ENCODE assay signal across 2 cellular contexts in the genomic region with DNA sequence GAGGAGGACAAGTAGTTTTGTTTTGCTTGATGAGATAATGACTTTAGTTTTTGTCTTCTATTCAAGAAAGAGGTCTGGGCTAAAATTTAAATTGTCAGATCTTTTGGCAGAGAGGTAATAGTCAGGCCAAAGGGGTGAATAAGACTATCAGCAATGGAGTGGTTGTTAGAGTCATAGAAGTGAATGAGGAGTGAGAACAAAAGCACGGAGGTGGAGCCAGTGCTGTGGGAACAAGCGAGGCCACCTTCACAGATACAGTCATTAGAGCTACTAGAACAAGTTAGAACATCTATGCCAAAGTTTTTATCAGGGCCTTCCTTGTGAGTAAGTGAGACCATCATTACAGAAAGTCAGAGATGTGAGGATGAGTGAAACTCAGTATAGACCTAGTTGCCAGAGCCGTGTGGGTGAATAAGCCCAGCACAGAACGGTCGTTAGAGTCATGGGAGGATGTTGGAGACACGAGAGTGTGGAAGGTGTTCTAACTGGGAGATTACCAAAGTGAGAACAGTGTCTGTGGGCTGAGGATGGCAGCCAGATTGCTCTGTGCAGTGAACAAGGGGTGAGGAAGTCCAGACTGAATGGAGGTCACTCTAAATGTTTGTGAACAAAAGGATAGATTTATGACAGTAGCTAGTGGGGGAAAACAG.
A peak's percentile ranks its signal among the peaks of the same experiment; 100 is the strongest.
TF ChIP-seq lines count a peak whose summit lies in the region.

No MANE protein-coding gene starts in this region.

TF ChIP-seq in HepG2, 621 proteins besides CTCF, POLR2A, EP300 and RAD21:
- TF ChIP-seq, protein P1, sequence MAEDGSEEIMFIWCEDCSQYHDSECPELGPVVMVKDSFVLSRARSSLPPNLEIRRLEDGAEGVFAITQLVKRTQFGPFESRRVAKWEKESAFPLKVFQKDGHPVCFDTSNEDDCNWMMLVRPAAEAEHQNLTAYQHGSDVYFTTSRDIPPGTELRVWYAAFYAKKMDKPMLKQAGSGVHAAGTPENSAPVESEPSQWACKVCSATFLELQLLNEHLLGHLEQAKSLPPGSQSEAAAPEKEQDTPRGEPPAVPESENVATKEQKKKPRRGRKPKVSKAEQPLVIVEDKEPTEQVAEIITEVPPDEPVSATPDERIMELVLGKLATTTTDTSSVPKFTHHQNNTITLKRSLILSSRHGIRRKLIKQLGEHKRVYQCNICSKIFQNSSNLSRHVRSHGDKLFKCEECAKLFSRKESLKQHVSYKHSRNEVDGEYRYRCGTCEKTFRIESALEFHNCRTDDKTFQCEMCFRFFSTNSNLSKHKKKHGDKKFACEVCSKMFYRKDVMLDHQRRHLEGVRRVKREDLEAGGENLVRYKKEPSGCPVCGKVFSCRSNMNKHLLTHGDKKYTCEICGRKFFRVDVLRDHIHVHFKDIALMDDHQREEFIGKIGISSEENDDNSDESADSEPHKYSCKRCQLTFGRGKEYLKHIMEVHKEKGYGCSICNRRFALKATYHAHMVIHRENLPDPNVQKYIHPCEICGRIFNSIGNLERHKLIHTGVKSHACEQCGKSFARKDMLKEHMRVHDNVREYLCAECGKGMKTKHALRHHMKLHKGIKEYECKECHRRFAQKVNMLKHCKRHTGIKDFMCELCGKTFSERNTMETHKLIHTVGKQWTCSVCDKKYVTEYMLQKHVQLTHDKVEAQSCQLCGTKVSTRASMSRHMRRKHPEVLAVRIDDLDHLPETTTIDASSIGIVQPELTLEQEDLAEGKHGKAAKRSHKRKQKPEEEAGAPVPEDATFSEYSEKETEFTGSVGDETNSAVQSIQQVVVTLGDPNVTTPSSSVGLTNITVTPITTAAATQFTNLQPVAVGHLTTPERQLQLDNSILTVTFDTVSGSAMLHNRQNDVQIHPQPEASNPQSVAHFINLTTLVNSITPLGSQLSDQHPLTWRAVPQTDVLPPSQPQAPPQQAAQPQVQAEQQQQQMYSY (CRISPR knock-in tag; IDR thresholded peaks at IDR 0.05) = peak; percentile 80
- no peak for TF ChIP-seq U2AF1 (optimal IDR thresholded peaks at IDR 0.05; ENCODE audit: low read depth, low read length)

TF ChIP-seq in GM12878, 131 proteins besides CTCF, POLR2A, EP300 and RAD21 (continued from another document):
- TF ChIP-seq, protein P2, sequence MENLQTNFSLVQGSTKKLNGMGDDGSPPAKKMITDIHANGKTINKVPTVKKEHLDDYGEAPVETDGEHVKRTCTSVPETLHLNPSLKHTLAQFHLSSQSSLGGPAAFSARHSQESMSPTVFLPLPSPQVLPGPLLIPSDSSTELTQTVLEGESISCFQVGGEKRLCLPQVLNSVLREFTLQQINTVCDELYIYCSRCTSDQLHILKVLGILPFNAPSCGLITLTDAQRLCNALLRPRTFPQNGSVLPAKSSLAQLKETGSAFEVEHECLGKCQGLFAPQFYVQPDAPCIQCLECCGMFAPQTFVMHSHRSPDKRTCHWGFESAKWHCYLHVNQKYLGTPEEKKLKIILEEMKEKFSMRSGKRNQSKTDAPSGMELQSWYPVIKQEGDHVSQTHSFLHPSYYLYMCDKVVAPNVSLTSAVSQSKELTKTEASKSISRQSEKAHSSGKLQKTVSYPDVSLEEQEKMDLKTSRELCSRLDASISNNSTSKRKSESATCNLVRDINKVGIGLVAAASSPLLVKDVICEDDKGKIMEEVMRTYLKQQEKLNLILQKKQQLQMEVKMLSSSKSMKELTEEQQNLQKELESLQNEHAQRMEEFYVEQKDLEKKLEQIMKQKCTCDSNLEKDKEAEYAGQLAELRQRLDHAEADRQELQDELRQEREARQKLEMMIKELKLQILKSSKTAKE (IDR thresholded peaks at IDR 0.05; ENCODE audit: low read depth, poor library complexity, severe bottlenecking) = no peak
- TF ChIP-seq FOXK2 (IDR thresholded peaks at IDR 0.05) = no peak
TF ChIP-seq in GM12878: peak in this region for 0.
